In genomic region chr11:72683782-72684200, GRCh38 we compare ENCODE assay signal across 9 cellular contexts. TPM values are rescaled to one million over a fixed set of nuclear protein-coding genes. Genes with fewer than 3 reads are reported as not detected.
A peak's percentile ranks its signal among the peaks of the same experiment; 100 is the strongest.
DNase-seq lines count a peak whose midpoint lies in the region; ATAC-seq and TF ChIP-seq lines count a peak whose summit lies in the region.
"Had no signal": no experiment of that assay in that cellular context is flagged by ENCODE, and none has a peak within 500 bp of the region (broad histone marks: within the 10 kb centered on the region; RNA-seq: fewer than 3 reads in every experiment).

No MANE protein-coding gene starts in this region.

- no peaks in the 10 kb centered on the region for H3K9me3 Mint-ChIP-seq in natural killer cell treated with Interleukin-12 subunit alpha and Interleukin-12 subunit beta and Interleukin-15 and Interleukin-18, amount 100 ng/mL, for 72 hours
- no peaks in the 10 kb centered on the region for H3K9me3 Mint-ChIP-seq in stimulated activated naive CD8-positive, alpha-beta T cell treated with anti-CD3 and anti-CD28 coated beads, Interleukin-15, amount 100 ng/mL, for 72 hours

- peak; percentile 92 for TF ChIP-seq CTCF in AG09309 (IDR thresholded peaks at IDR 0.05; ENCODE audit: control insufficient read depth, insufficient read depth, low read depth, low read length, missing control alignments)
- peak; percentile 92 for TF ChIP-seq CTCF in epithelial cell of proximal tubule (conservative IDR thresholded peaks at IDR 0.05; ENCODE audit: low read depth, low read length)

- H3K36me3 Mint-ChIP-seq in natural killer cell treated with Interleukin-12 subunit alpha and Interleukin-12 subunit beta and Interleukin-15 and Interleukin-18, amount 100 ng/mL, for 72 hours, result no peaks in the 10 kb centered on the region

- H3K4me1 Mint-ChIP-seq in natural killer cell treated with Interleukin-12 subunit alpha and Interleukin-12 subunit beta and Interleukin-15 and Interleukin-18, amount 100 ng/mL, for 72 hours (ENCODE audit: low read depth in 2 of 2), result peaks cover 17 to 24% of the 10 kb centered on the region in 2 donors
- peaks cover 60% of the 10 kb centered on the region for H3K4me1 Mint-ChIP-seq in stimulated activated naive CD8-positive, alpha-beta T cell treated with anti-CD3 and anti-CD28 coated beads, Interleukin-15, amount 100 ng/mL, for 72 hours

- H3K4me3 Mint-ChIP-seq in natural killer cell treated with Interleukin-12 subunit alpha and Interleukin-12 subunit beta and Interleukin-15 and Interleukin-18, amount 100 ng/mL, for 72 hours, result no peak overlapping the region
- no peak overlapping the region for H3K4me3 Mint-ChIP-seq in stimulated activated naive CD8-positive, alpha-beta T cell treated with anti-CD3 and anti-CD28 coated beads, Interleukin-15, amount 100 ng/mL, for 72 hours

- ATAC-seq in GM19351 (IDR thresholded peaks at IDR 0.05; ENCODE audit: unreplicated experiment), result peak; percentile 59
- ATAC-seq in natural killer cell treated with Interleukin-12 subunit alpha and Interleukin-12 subunit beta and Interleukin-15 and Interleukin-18, amount 100 ng/mL, for 72 hours, result peak; percentile 67 to 72
- peak; percentile 57 for ATAC-seq in stimulated activated naive CD8-positive, alpha-beta T cell treated with anti-CD3 and anti-CD28 coated beads, Interleukin-15, amount 100 ng/mL, for 72 hours
- no peak for ATAC-seq in HG02973 (IDR thresholded peaks at IDR 0.05; ENCODE audit: unreplicated experiment)

- DNase-seq in AG09309 (ENCODE audit: low read depth), result no peak
- peak; percentile 14 for DNase-seq in NCI-H446 treated with DMSO at 0.1 percent for 48 hours (lab: John Stamatoyannopoulos, UW)
- peak; percentile 70 for DNase-seq in activated CD8-positive, alpha-beta memory T cell treated with anti-CD3 and anti-CD28 coated beads, Interleukin-2, amount 50 U/mL, for 4 hours
- DNase-seq in epithelial cell of proximal tubule (ENCODE audit: low read depth), result no peak
- no peak for DNase-seq in natural killer cell treated with Interleukin-12 subunit alpha and Interleukin-12 subunit beta and Interleukin-15 and Interleukin-18, amount 100 ng/mL, for 72 hours (ENCODE audit: low spot score)
- peak; percentile 68 to 73 for DNase-seq in stimulated activated naive CD8-positive, alpha-beta T cell treated with anti-CD3 and anti-CD28 coated beads, Interleukin-15, amount 100 ng/mL, for 72 hours

- no peak overlapping the region for H3K27ac Mint-ChIP-seq in natural killer cell treated with Interleukin-12 subunit alpha and Interleukin-12 subunit beta and Interleukin-15 and Interleukin-18, amount 100 ng/mL, for 72 hours
- no peak overlapping the region for H3K27ac Mint-ChIP-seq in stimulated activated naive CD8-positive, alpha-beta T cell treated with anti-CD3 and anti-CD28 coated beads, Interleukin-15, amount 100 ng/mL, for 72 hours

- H3K27me3 Mint-ChIP-seq in natural killer cell treated with Interleukin-12 subunit alpha and Interleukin-12 subunit beta and Interleukin-15 and Interleukin-18, amount 100 ng/mL, for 72 hours, result no peaks in the 10 kb centered on the region
- peaks cover 12% of the 10 kb centered on the region for H3K27me3 Mint-ChIP-seq in stimulated activated naive CD8-positive, alpha-beta T cell treated with anti-CD3 and anti-CD28 coated beads, Interleukin-15, amount 100 ng/mL, for 72 hours

- no peak overlapping the region for H3K4me3 ChIP-seq in AG09309 (ENCODE audit: control insufficient read depth, low read depth, low read length)
- no peak overlapping the region for H3K4me3 ChIP-seq in epithelial cell of proximal tubule (ENCODE audit: low read depth, low read length)
- H3K4me3 ChIP-seq: skin epidermis had no signal

RNA-seq across cellular contexts. Expression of gene PDE2A, which starts 9.6 kb away (rescaled TPM):
- 0.36 and 0.69 TPM in 2 replicates for total RNA-seq in epithelial cell of proximal tubule
- total RNA-seq in natural killer cell treated with Interleukin-12 subunit alpha and Interleukin-12 subunit beta and Interleukin-15 and Interleukin-18, amount 100 ng/mL, for 72 hours, result 1 to 10 TPM; 2.5 to 7.7 TPM

Comparison
In these comparisons a context has a peak if more than half of its experiments do, and no peak if none do; other contexts are left out.
1. DNase-seq: peak in NCI-H446 treated with DMSO at 0.1 percent for 48 hours (single experiment), activated CD8-positive, alpha-beta memory T cell treated with anti-CD3 and anti-CD28 coated beads, Interleukin-2, amount 50 U/mL, for 4 hours (single experiment) and stimulated activated naive CD8-positive, alpha-beta T cell treated with anti-CD3 and anti-CD28 coated beads, Interleukin-15, amount 100 ng/mL, for 72 hours (2 of 2); none in AG09309 (single experiment), epithelial cell of proximal tubule (single experiment) and natural killer cell treated with Interleukin-12 subunit alpha and Interleukin-12 subunit beta and Interleukin-15 and Interleukin-18, amount 100 ng/mL, for 72 hours (single experiment).